Comparison of ENCODE assay signal across 36 cellular contexts in genomic region chr11:134291196-134291595, GRCh38. TPM values are rescaled to one million over a fixed set of nuclear protein-coding genes. Genes with fewer than 3 reads are reported as not detected.
"Had no signal": no experiment of that assay in that cellular context is flagged by ENCODE, and none has a peak within 500 bp of the region (broad histone marks: within the 10 kb centered on the region; RNA-seq: fewer than 3 reads in every experiment).

No MANE protein-coding gene starts in this region.

- H3K27me3 ChIP-seq: ascending aorta, cardiac muscle cell had no signal

- H3K27me3 Mint-ChIP-seq: activated CD4-positive, alpha-beta memory T cell treated with anti-CD3 and anti-CD28 coated beads, Interleukin-2, amount 10 ng/mL, durations not matched to agents 7 days and 5 days; activated CD4-positive, alpha-beta T cell treated with anti-CD3 and anti-CD28 coated beads for 36 hours; activated CD4-positive, alpha-beta T cell treated with anti-CD3 and anti-CD28 coated beads, Interleukin-2, amount 10 ng/mL, durations not matched to agents 7 days and 5 days; activated CD8-positive, alpha-beta memory T cell treated with anti-CD3 and anti-CD28 coated beads, Interleukin-2, amount 10 ng/mL, durations not matched to agents 7 days and 5 days; activated naive CD8-positive, alpha-beta T cell; activated naive CD8-positive, alpha-beta T cell treated with anti-CD3 and anti-CD28 coated beads, Interleukin-2, amount 10 ng/mL, durations not matched to agents 7 days and 5 days; activated naive CD8-positive, alpha-beta T cell treated with anti-CD3 and anti-CD28 coated beads, Interleukin-2, amount 50 U/mL, for 24 hours; activated T-cell treated with anti-CD3 and anti-CD28 coated beads, Interleukin-2, amount 50 U/mL, for 24 hours; central memory CD8-positive, alpha-beta T cell had no signal

- H3K4me3 ChIP-seq: ascending aorta, cardiac muscle cell had no signal

- H3K27ac ChIP-seq: ascending aorta, cardiac muscle cell, VCaP had no signal

- ATAC-seq: activated CD4-positive, alpha-beta T cell treated with anti-CD3 and anti-CD28 coated beads for 36 hours; activated CD4-positive, CD25-positive, alpha-beta regulatory T cell treated with anti-CD3 and anti-CD28 coated beads, Interleukin-2, amount 50 U/mL, for 24 hours; activated CD8-positive, alpha-beta memory T cell treated with anti-CD3 and anti-CD28 coated beads, Interleukin-2, amount 10 ng/mL, durations not matched to agents 7 days and 5 days; activated CD8-positive, alpha-beta T cell treated with anti-CD3 and anti-CD28 coated beads, Interleukin-2, amount 10 ng/mL, durations not matched to agents 7 days and 5 days; activated naive CD8-positive, alpha-beta T cell treated with anti-CD3 and anti-CD28 coated beads, Interleukin-2, amount 50 U/mL, for 24 hours had no signal

- H3K4me1 Mint-ChIP-seq: activated CD4-positive, alpha-beta T cell treated with anti-CD3 and anti-CD28 coated beads for 36 hours; activated CD4-positive, alpha-beta T cell treated with anti-CD3 and anti-CD28 coated beads, Interleukin-2, amount 10 ng/mL, durations not matched to agents 7 days and 5 days; activated naive CD8-positive, alpha-beta T cell treated with anti-CD3 and anti-CD28 coated beads, Interleukin-2, amount 10 ng/mL, durations not matched to agents 7 days and 5 days; activated naive CD8-positive, alpha-beta T cell treated with anti-CD3 and anti-CD28 coated beads, Interleukin-2, amount 50 U/mL, for 24 hours; central memory CD8-positive, alpha-beta T cell had no signal

- H3K27ac Mint-ChIP-seq: activated CD4-positive, alpha-beta memory T cell treated with anti-CD3 and anti-CD28 coated beads, Interleukin-2, amount 10 ng/mL, durations not matched to agents 7 days and 5 days; activated CD4-positive, alpha-beta T cell treated with anti-CD3 and anti-CD28 coated beads for 36 hours; activated CD4-positive, alpha-beta T cell treated with anti-CD3 and anti-CD28 coated beads, Interleukin-2, amount 10 ng/mL, durations not matched to agents 7 days and 5 days; activated CD8-positive, alpha-beta memory T cell treated with anti-CD3 and anti-CD28 coated beads, Interleukin-2, amount 10 ng/mL, durations not matched to agents 7 days and 5 days; activated CD8-positive, alpha-beta T cell treated with anti-CD3 and anti-CD28 coated beads, Interleukin-2, amount 10 ng/mL, durations not matched to agents 7 days and 5 days; activated naive CD8-positive, alpha-beta T cell; activated naive CD8-positive, alpha-beta T cell treated with anti-CD3 and anti-CD28 coated beads, Interleukin-2, amount 10 ng/mL, durations not matched to agents 7 days and 5 days; activated naive CD8-positive, alpha-beta T cell treated with anti-CD3 and anti-CD28 coated beads, Interleukin-2, amount 50 U/mL, for 24 hours; activated T-cell treated with anti-CD3 and anti-CD28 coated beads, Interleukin-2, amount 50 U/mL, for 24 hours; activated T-helper 2 cell treated with anti-CD3 and anti-CD28 coated beads, Interferon-gamma antibody, Interleukin-2, Interleukin-4, amounts not matched to agents 10 μg/mL and 5 μg/mL and 100 μg/mL, durations not matched to agents 14 hours and 24 hours and 36 hours; brain; T-helper 1 cell treated with Interleukin-12 subunit alpha and Interleukin-12 subunit beta and Interleukin-4 antibody, amounts not matched to agents 30 μg/mL and 1 μg/mL, for 36 hours; T-helper 2 cell treated with Interferon-gamma antibody and Interleukin-4, amounts not matched to agents 5 μg/mL and 100 μg/mL, for 36 hours had no signal

- H3K36me3 Mint-ChIP-seq: activated naive CD8-positive, alpha-beta T cell; activated naive CD8-positive, alpha-beta T cell treated with anti-CD3 and anti-CD28 coated beads, Interleukin-2, amount 10 ng/mL, durations not matched to agents 7 days and 5 days; brain had no signal

- DNase-seq: activated CD4-positive, alpha-beta memory T cell treated with anti-CD3 and anti-CD28 coated beads, Interleukin-2, amount 10 ng/mL, durations not matched to agents 7 days and 5 days; activated CD4-positive, alpha-beta T cell treated with anti-CD3 and anti-CD28 coated beads for 1 hour; activated CD4-positive, alpha-beta T cell treated with anti-CD3 and anti-CD28 coated beads for 36 hours; activated CD4-positive, alpha-beta T cell treated with anti-CD3 and anti-CD28 coated beads for 48 hours; activated CD4-positive, alpha-beta T cell treated with anti-CD3 and anti-CD28 coated beads, Interleukin-2, amount 10 ng/mL, durations not matched to agents 7 days and 5 days; activated CD4-positive, alpha-beta T cell treated with anti-CD3 and anti-CD28 coated beads, Interleukin-2, amount 50 U/mL, for 48 hours; activated CD4-positive, CD25-positive, alpha-beta regulatory T cell; activated CD8-positive, alpha-beta memory T cell treated with anti-CD3 and anti-CD28 coated beads, Interleukin-2, amount 10 ng/mL, durations not matched to agents 7 days and 5 days; activated CD8-positive, alpha-beta memory T cell treated with anti-CD3 and anti-CD28 coated beads, Interleukin-2, amount 50 U/mL, for 48 hours; activated CD8-positive, alpha-beta T cell treated with anti-CD3 and anti-CD28 coated beads, Interleukin-2, amount 10 ng/mL, durations not matched to agents 7 days and 5 days; activated effector memory CD4-positive, alpha-beta T cell treated with Interleukin-2 at 50 U/mL for 16 hours; activated gamma-delta T cell; activated naive CD4-positive, alpha-beta T cell treated with anti-CD3 and anti-CD28 coated beads, Interleukin-2, amount 50 U/mL, for 16 hours; activated naive CD4-positive, alpha-beta T cell treated with Interleukin-2 at 50 U/mL for 16 hours; activated naive CD8-positive, alpha-beta T cell treated with anti-CD3 and anti-CD28 coated beads, Interleukin-2, amount 10 ng/mL, durations not matched to agents 7 days and 5 days; activated naive CD8-positive, alpha-beta T cell treated with anti-CD3 and anti-CD28 coated beads, Interleukin-2, amount 50 U/mL, for 24 hours; activated T-cell treated with anti-CD3 and anti-CD28 coated beads, Interleukin-2, amount 50 U/mL, for 24 hours; activated T-cell treated with anti-CD3 and anti-CD28 coated beads, Interleukin-2, amount 50 U/mL, for 48 hours; amygdala; anterior cingulate cortex; caudate nucleus; cerebellar nuclear complex; SW 1271; T-helper 1 cell; T-helper 2 cell; T-helper 9 cell had no signal

- H3K4me3 Mint-ChIP-seq: activated CD4-positive, alpha-beta memory T cell treated with anti-CD3 and anti-CD28 coated beads, Interleukin-2, amount 10 ng/mL, durations not matched to agents 7 days and 5 days; activated CD4-positive, alpha-beta T cell treated with anti-CD3 and anti-CD28 coated beads for 36 hours; activated CD4-positive, alpha-beta T cell treated with anti-CD3 and anti-CD28 coated beads, Interleukin-2, amount 10 ng/mL, durations not matched to agents 7 days and 5 days; activated CD8-positive, alpha-beta memory T cell treated with anti-CD3 and anti-CD28 coated beads, Interleukin-2, amount 10 ng/mL, durations not matched to agents 7 days and 5 days; activated CD8-positive, alpha-beta T cell treated with anti-CD3 and anti-CD28 coated beads, Interleukin-2, amount 10 ng/mL, durations not matched to agents 7 days and 5 days; activated naive CD8-positive, alpha-beta T cell; activated naive CD8-positive, alpha-beta T cell treated with anti-CD3 and anti-CD28 coated beads, Interleukin-2, amount 10 ng/mL, durations not matched to agents 7 days and 5 days; activated naive CD8-positive, alpha-beta T cell treated with anti-CD3 and anti-CD28 coated beads, Interleukin-2, amount 50 U/mL, for 24 hours; activated T-cell treated with anti-CD3 and anti-CD28 coated beads, Interleukin-2, amount 50 U/mL, for 24 hours; brain; central memory CD8-positive, alpha-beta T cell; T-helper 1 cell treated with Interleukin-12 subunit alpha and Interleukin-12 subunit beta and Interleukin-4 antibody, amounts not matched to agents 30 μg/mL and 1 μg/mL, for 36 hours; T-helper 2 cell treated with Interferon-gamma antibody and Interleukin-4, amounts not matched to agents 5 μg/mL and 100 μg/mL, for 36 hours had no signal

- H3K9me3 ChIP-seq: ascending aorta had no signal

- H3K4me1 ChIP-seq: ascending aorta had no signal

- H3K36me3 ChIP-seq: ascending aorta, cardiac muscle cell had no signal

- H3K9me3 Mint-ChIP-seq: activated CD4-positive, alpha-beta memory T cell treated with anti-CD3 and anti-CD28 coated beads, Interleukin-2, amount 10 ng/mL, durations not matched to agents 7 days and 5 days; activated CD4-positive, alpha-beta T cell treated with anti-CD3 and anti-CD28 coated beads, Interleukin-2, amount 10 ng/mL, durations not matched to agents 7 days and 5 days; activated naive CD8-positive, alpha-beta T cell treated with anti-CD3 and anti-CD28 coated beads, Interleukin-2, amount 10 ng/mL, durations not matched to agents 7 days and 5 days; activated naive CD8-positive, alpha-beta T cell treated with anti-CD3 and anti-CD28 coated beads, Interleukin-2, amount 50 U/mL, for 24 hours; activated T-cell treated with anti-CD3 and anti-CD28 coated beads, Interleukin-2, amount 50 U/mL, for 24 hours; activated T-helper 2 cell treated with anti-CD3 and anti-CD28 coated beads, Interferon-gamma antibody, Interleukin-2, Interleukin-4, amounts not matched to agents 10 μg/mL and 5 μg/mL and 100 μg/mL, durations not matched to agents 14 hours and 24 hours and 36 hours; brain; central memory CD8-positive, alpha-beta T cell; T-helper 1 cell treated with Interleukin-12 subunit alpha and Interleukin-12 subunit beta and Interleukin-4 antibody, amounts not matched to agents 30 μg/mL and 1 μg/mL, for 36 hours; T-helper 2 cell treated with Interferon-gamma antibody and Interleukin-4, amounts not matched to agents 5 μg/mL and 100 μg/mL, for 36 hours had no signal

RNA-seq across cellular contexts. Expression of gene GLB1L3, which starts 15.0 kb away (rescaled TPM):
- total RNA-seq: ascending aorta, cardiac muscle cell had no signal
- polyA plus RNA-seq: cardiac muscle cell had no signal
